ENCODE assay signal across 17 cellular contexts in the genomic region with DNA sequence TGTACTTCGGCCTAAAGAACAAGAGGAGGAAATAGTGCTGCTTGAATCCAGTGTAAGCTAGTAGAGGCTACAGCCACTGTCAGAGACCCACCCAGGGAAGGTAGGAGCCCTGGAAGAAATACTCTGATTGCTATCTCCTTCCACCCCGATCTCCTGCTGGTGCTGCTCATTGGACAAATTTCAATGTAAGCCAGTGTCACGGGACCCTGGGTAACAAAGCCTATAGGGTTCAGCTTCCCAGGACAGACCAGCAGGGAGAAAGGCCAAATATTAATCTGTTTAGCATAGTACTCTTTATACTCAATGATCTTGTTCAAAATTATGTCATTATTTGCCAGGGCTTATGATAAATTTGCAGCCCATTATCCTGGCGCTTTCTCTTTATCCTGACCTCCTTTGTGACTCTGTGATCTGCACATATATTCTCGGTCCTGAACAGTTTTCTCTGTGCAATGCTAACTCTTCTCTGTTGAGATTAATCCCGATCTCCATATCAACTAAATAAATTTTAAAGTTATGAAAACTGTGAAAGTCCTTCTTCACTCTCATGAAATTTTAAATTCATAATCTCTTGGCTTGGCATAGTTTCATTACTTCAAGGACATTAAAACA.
DNase-seq lines count a peak whose midpoint lies in the region; ATAC-seq and TF ChIP-seq lines count a peak whose summit lies in the region.
"Had no signal": no experiment of that assay in that cellular context is flagged by ENCODE, and none has a peak within 500 bp of the region (broad histone marks: within the 10 kb centered on the region; RNA-seq: fewer than 3 reads in every experiment).

No MANE protein-coding gene starts in this region.

- H3K27me3 Mint-ChIP-seq in activated CD4-positive, alpha-beta T cell treated with anti-CD3 and anti-CD28 coated beads for 36 hours: peaks cover 15% of the 10 kb centered on the region
- H3K27me3 Mint-ChIP-seq in natural killer cell treated with Interleukin-12 subunit alpha and Interleukin-12 subunit beta and Interleukin-15 and Interleukin-18, amount 100 ng/mL, for 72 hours: no peaks in the 10 kb centered on the region
- peaks cover 0 to 6% of the 10 kb centered on the region in 2 donors for H3K27me3 Mint-ChIP-seq in natural killer cell (ENCODE audit: low read depth in 2 of 2)
- H3K27me3 Mint-ChIP-seq in activated T-helper 1 cell treated with anti-CD3 and anti-CD28 coated beads, Interleukin-12 subunit alpha, Interleukin-12 subunit beta, Interleukin-2, Interleukin-4 antibody, amounts not matched to agents 30 ng/mL and 10 ng/mL and 1 ng/mL, durations not matched to agents 14 hours and 24 hours and 36 hours (ENCODE audit: insufficient read depth): peaks cover 2% of the 10 kb centered on the region
- peaks cover 4% of the 10 kb centered on the region for H3K27me3 Mint-ChIP-seq in type B pancreatic cell
- no peaks in the 10 kb centered on the region for H3K27me3 Mint-ChIP-seq in glutamatergic neuron (ENCODE audit: unreplicated experiment)

- intact Hi-C loops in activated CD4-positive, alpha-beta T cell treated with anti-CD3 and anti-CD28 coated beads for 36 hours (cut with DNase I, micrococcal nuclease): loop anchor here in 1 of 2 experiments (1.0 to 2.0 kb wide), 2 partner anchors 21 to 25 kb away; no protein-coding TSS in a partner anchor
- intact Hi-C loops in natural killer cell (cut with micrococcal nuclease): no loop called here
- intact Hi-C loops in activated T-helper 1 cell treated with anti-CD3 and anti-CD28 coated beads, Interleukin-12 subunit alpha, Interleukin-12 subunit beta, Interleukin-2, Interleukin-4 antibody, amounts not matched to agents 30 ng/mL and 10 ng/mL and 1 ng/mL, durations not matched to agents 14 hours and 24 hours and 36 hours (cut with micrococcal nuclease): loop anchor here (1.0 to 5.0 kb wide), 5 partner anchors 25 to 541 kb away; no protein-coding TSS in a partner anchor

- H3K4me3 Mint-ChIP-seq in activated CD4-positive, alpha-beta T cell treated with anti-CD3 and anti-CD28 coated beads for 36 hours: no peak overlapping the region
- peak overlapping the region; percentile 49 for H3K4me3 Mint-ChIP-seq in natural killer cell treated with Interleukin-12 subunit alpha and Interleukin-12 subunit beta and Interleukin-15 and Interleukin-18, amount 100 ng/mL, for 72 hours
- H3K4me3 Mint-ChIP-seq in natural killer cell (no peak overlapping the region), type B pancreatic cell (no peak overlapping the region), glutamatergic neuron (ENCODE audit: unreplicated experiment) (no peak overlapping the region)
- no peak overlapping the region for H3K4me3 Mint-ChIP-seq in activated T-helper 1 cell treated with anti-CD3 and anti-CD28 coated beads, Interleukin-12 subunit alpha, Interleukin-12 subunit beta, Interleukin-2, Interleukin-4 antibody, amounts not matched to agents 30 ng/mL and 10 ng/mL and 1 ng/mL, durations not matched to agents 14 hours and 24 hours and 36 hours
- H3K4me3 Mint-ChIP-seq: CD14-positive monocyte had no signal

- ATAC-seq in activated CD4-positive, alpha-beta T cell treated with anti-CD3 and anti-CD28 coated beads for 36 hours: no peak
- no peak for ATAC-seq in natural killer cell treated with Interleukin-12 subunit alpha and Interleukin-12 subunit beta and Interleukin-15 and Interleukin-18, amount 100 ng/mL, for 72 hours
- no peak for ATAC-seq in natural killer cell
- ATAC-seq: K562 had no signal

- no peaks in the 10 kb centered on the region for H3K9me3 Mint-ChIP-seq in activated CD4-positive, alpha-beta T cell treated with anti-CD3 and anti-CD28 coated beads for 36 hours (ENCODE audit: low read depth)
- H3K9me3 Mint-ChIP-seq in natural killer cell treated with Interleukin-12 subunit alpha and Interleukin-12 subunit beta and Interleukin-15 and Interleukin-18, amount 100 ng/mL, for 72 hours: peaks cover 5% of the 10 kb centered on the region
- peaks cover 0 to 2% of the 10 kb centered on the region in 2 donors for H3K9me3 Mint-ChIP-seq in natural killer cell
- H3K9me3 Mint-ChIP-seq in activated T-helper 1 cell treated with anti-CD3 and anti-CD28 coated beads, Interleukin-12 subunit alpha, Interleukin-12 subunit beta, Interleukin-2, Interleukin-4 antibody, amounts not matched to agents 30 ng/mL and 10 ng/mL and 1 ng/mL, durations not matched to agents 14 hours and 24 hours and 36 hours: peaks cover 26% of the 10 kb centered on the region
- no peaks in the 10 kb centered on the region for H3K9me3 Mint-ChIP-seq in type B pancreatic cell
- H3K9me3 Mint-ChIP-seq in glutamatergic neuron (ENCODE audit: unreplicated experiment): no peaks in the 10 kb centered on the region

- peak overlapping the region; percentile 28 for H3K27ac Mint-ChIP-seq in activated CD4-positive, alpha-beta T cell treated with anti-CD3 and anti-CD28 coated beads for 36 hours
- peak overlapping the region; percentile 75 to 87 for H3K27ac Mint-ChIP-seq in natural killer cell treated with Interleukin-12 subunit alpha and Interleukin-12 subunit beta and Interleukin-15 and Interleukin-18, amount 100 ng/mL, for 72 hours
- no peak overlapping the region for H3K27ac Mint-ChIP-seq in natural killer cell
- peak overlapping the region; percentile 82 for H3K27ac Mint-ChIP-seq in activated T-helper 1 cell treated with anti-CD3 and anti-CD28 coated beads, Interleukin-12 subunit alpha, Interleukin-12 subunit beta, Interleukin-2, Interleukin-4 antibody, amounts not matched to agents 30 ng/mL and 10 ng/mL and 1 ng/mL, durations not matched to agents 14 hours and 24 hours and 36 hours
- no peak overlapping the region for H3K27ac Mint-ChIP-seq in type B pancreatic cell
- no peak overlapping the region for H3K27ac Mint-ChIP-seq in glutamatergic neuron (ENCODE audit: unreplicated experiment)
- H3K27ac Mint-ChIP-seq: CD14-positive monocyte had no signal

- H3K36me3 Mint-ChIP-seq in activated CD4-positive, alpha-beta T cell treated with anti-CD3 and anti-CD28 coated beads for 36 hours (ENCODE audit: low read depth): no peaks in the 10 kb centered on the region
- H3K36me3 Mint-ChIP-seq in natural killer cell treated with Interleukin-12 subunit alpha and Interleukin-12 subunit beta and Interleukin-15 and Interleukin-18, amount 100 ng/mL, for 72 hours: peaks cover 27% of the 10 kb centered on the region
- H3K36me3 Mint-ChIP-seq in natural killer cell (no peaks in the 10 kb centered on the region), type B pancreatic cell (no peaks in the 10 kb centered on the region), glutamatergic neuron (ENCODE audit: unreplicated experiment) (no peaks in the 10 kb centered on the region)
- peaks cover 24% of the 10 kb centered on the region for H3K36me3 Mint-ChIP-seq in activated T-helper 1 cell treated with anti-CD3 and anti-CD28 coated beads, Interleukin-12 subunit alpha, Interleukin-12 subunit beta, Interleukin-2, Interleukin-4 antibody, amounts not matched to agents 30 ng/mL and 10 ng/mL and 1 ng/mL, durations not matched to agents 14 hours and 24 hours and 36 hours (ENCODE audit: low read depth)
- H3K36me3 Mint-ChIP-seq: CD14-positive monocyte had no signal

- H3K4me1 Mint-ChIP-seq in activated CD4-positive, alpha-beta T cell treated with anti-CD3 and anti-CD28 coated beads for 36 hours: peaks cover 14% of the 10 kb centered on the region
- H3K4me1 Mint-ChIP-seq in natural killer cell treated with Interleukin-12 subunit alpha and Interleukin-12 subunit beta and Interleukin-15 and Interleukin-18, amount 100 ng/mL, for 72 hours (ENCODE audit: low read depth in 2 of 2): peaks cover 38 to 47% of the 10 kb centered on the region in 2 donors
- H3K4me1 Mint-ChIP-seq in natural killer cell (peaks cover 6 to 11% of the 10 kb centered on the region in 2 donors), type B pancreatic cell (ENCODE audit: unreplicated experiment) (no peaks in the 10 kb centered on the region), glutamatergic neuron (ENCODE audit: low read depth, unreplicated experiment) (no peaks in the 10 kb centered on the region)
- H3K4me1 Mint-ChIP-seq in activated T-helper 1 cell treated with anti-CD3 and anti-CD28 coated beads, Interleukin-12 subunit alpha, Interleukin-12 subunit beta, Interleukin-2, Interleukin-4 antibody, amounts not matched to agents 30 ng/mL and 10 ng/mL and 1 ng/mL, durations not matched to agents 14 hours and 24 hours and 36 hours (ENCODE audit: low read depth): peaks cover 54% of the 10 kb centered on the region
- H3K4me1 Mint-ChIP-seq: CD14-positive monocyte had no signal

- TF ChIP-seq CTCF in natural killer cell (IDR thresholded peaks at IDR 0.05) (no peak), type B pancreatic cell (conservative IDR thresholded peaks at IDR 0.05) (no peak), glutamatergic neuron (IDR thresholded peaks at IDR 0.05; ENCODE audit: partially characterized antibody, unreplicated experiment) (no peak)

- DNase-seq in activated CD4-positive, alpha-beta T cell treated with anti-CD3 and anti-CD28 coated beads for 36 hours: no peak
- DNase-seq in activated CD4-positive, alpha-beta T cell treated with anti-CD3 and anti-CD28 coated beads for 48 hours: no peak
- no peak for DNase-seq in natural killer cell treated with Interleukin-12 subunit alpha and Interleukin-12 subunit beta and Interleukin-15 and Interleukin-18, amount 100 ng/mL, for 72 hours (ENCODE audit: low spot score)
- DNase-seq in natural killer cell (no peak), type B pancreatic cell (ENCODE audit: extremely low spot score, unreplicated experiment) (no peak), glutamatergic neuron (no peak), CD1c-positive myeloid dendritic cell (ENCODE audit: extremely low spot score) (no peak)
- no peak for DNase-seq in activated T-helper 1 cell treated with anti-CD3 and anti-CD28 coated beads, Interleukin-12 subunit alpha, Interleukin-12 subunit beta, Interleukin-2, Interleukin-4 antibody, amounts not matched to agents 30 ng/mL and 10 ng/mL and 1 ng/mL, durations not matched to agents 14 hours and 24 hours and 36 hours (ENCODE audit: low spot score)
- DNase-seq: DMS53, GDM1, NCI-H1092, NCI-H1436, NCI-H187 treated with DMSO at 0.1 percent for 48 hours, NCI-H2107, SIG-M5 had no signal

- CTCF ChIA-PET in activated CD4-positive, alpha-beta T cell treated with anti-CD3 and anti-CD28 coated beads for 36 hours (lab: Charles Lee): interaction anchor here (0.6 to 1.0 kb wide), 2 partner anchors 26 to 483 kb away, joined by 3 read pairs; no protein-coding TSS in a partner anchor

- POLR2A ChIA-PET in activated CD4-positive, alpha-beta T cell treated with anti-CD3 and anti-CD28 coated beads for 36 hours (lab: Charles Lee): no interaction called here

Comparison
In these comparisons a context has a peak if more than half of its experiments do, and no peak if none do; other contexts are left out.
1. H3K27ac Mint-ChIP-seq: peak in activated CD4-positive, alpha-beta T cell treated with anti-CD3 and anti-CD28 coated beads for 36 hours (single experiment), natural killer cell treated with Interleukin-12 subunit alpha and Interleukin-12 subunit beta and Interleukin-15 and Interleukin-18, amount 100 ng/mL, for 72 hours (2 of 2) and activated T-helper 1 cell treated with anti-CD3 and anti-CD28 coated beads, Interleukin-12 subunit alpha, Interleukin-12 subunit beta, Interleukin-2, Interleukin-4 antibody, amounts not matched to agents 30 ng/mL and 10 ng/mL and 1 ng/mL, durations not matched to agents 14 hours and 24 hours and 36 hours (single experiment); none in natural killer cell (0 of 2), type B pancreatic cell (single experiment) and glutamatergic neuron (single experiment).